1 cellular context compared by ENCODE assay signal in the genomic region with DNA sequence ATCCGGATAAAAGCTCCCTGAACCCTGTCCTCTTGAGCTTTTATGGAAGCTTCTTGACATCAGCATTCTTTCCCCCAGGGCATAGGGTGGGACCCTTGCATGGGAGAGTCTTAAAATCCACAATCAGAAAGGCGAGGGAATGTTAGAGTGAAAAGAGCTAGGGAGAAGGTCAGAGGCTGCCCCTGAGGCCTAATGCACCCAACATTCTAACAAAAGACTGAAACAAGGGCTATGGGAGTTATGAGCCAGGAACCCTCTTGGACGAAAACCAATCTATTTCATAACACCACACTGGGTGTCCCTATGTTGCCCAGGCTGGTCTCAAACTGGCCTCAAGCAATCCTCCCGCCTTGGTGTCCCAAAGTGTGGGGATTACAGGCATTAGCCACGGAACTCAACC.
TF ChIP-seq lines count a peak whose summit lies in the region.

No MANE protein-coding gene starts in this region.

TF ChIP-seq in endothelial cell of umbilical vein, 7 proteins besides CTCF, POLR2A, EP300 and RAD21:
- no peak for TF ChIP-seq EZH2 (IDR thresholded peaks at IDR 0.05; ENCODE audit: borderline replicate concordance, low read depth, low read length, severe bottlenecking)
- TF ChIP-seq MYC (IDR thresholded peaks at IDR 0.05; ENCODE audit: low read depth, low read length): no peak
- TF ChIP-seq, protein P1, sequence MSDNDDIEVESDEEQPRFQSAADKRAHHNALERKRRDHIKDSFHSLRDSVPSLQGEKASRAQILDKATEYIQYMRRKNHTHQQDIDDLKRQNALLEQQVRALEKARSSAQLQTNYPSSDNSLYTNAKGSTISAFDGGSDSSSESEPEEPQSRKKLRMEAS (IDR thresholded peaks at IDR 0.05; ENCODE audit: insufficient read depth, insufficient read length): no peak
- TF ChIP-seq POLR2AphosphoS5 (IDR thresholded peaks at IDR 0.05; ENCODE audit: insufficient read depth, low read depth, low read length): no peak
- TF ChIP-seq JUN (IDR thresholded peaks at IDR 0.05; ENCODE audit: borderline replicate concordance, insufficient read depth, insufficient read length, low read depth): no peak
- TF ChIP-seq FOS (IDR thresholded peaks at IDR 0.05; ENCODE audit: borderline replicate concordance, insufficient read depth, low read length): no peak
- no peak for TF ChIP-seq GATA2 (IDR thresholded peaks at IDR 0.05; ENCODE audit: insufficient read depth, insufficient read length, low read depth, low read length)
